ENCODE assay signal across 21 cellular contexts in the genomic region with DNA sequence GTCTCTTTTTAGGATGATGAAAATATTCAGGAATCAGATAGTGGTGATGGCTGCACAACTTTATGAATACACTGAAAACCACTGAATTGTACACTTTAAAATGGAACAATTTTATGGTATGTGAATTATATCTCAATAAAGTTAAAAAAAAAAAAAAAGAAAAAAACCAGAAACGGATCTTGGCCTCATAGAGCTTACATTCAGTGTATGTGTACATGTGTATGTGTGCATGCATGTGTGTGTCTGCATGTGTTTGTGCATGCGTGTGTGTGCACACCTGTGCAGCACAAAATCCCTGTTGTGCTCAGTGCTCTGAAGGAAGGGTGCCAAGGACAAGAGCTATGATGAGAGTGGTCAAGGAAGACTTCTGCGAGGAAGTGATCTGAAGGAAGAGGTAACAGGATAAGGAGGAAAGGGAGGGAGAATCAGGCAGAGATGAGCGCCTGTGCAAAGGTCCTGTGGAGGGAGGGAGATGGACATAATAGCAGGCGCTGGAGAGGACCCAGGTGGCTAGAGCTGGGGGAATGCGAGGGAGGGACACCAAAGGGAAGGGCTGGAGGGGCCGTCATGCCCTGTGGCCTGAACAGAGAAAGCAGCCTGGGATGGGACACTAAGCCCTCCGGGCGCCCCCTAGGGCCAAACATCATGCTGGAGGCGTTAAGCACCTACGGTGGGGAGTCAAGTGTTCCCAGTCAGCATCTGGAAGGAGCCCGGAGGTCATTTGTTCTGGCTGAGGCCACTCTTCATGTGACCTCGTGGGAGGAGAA. TPM values are rescaled to one million over a fixed set of nuclear protein-coding genes. Genes with fewer than 3 reads are reported as not detected.
DNase-seq lines count a peak whose midpoint lies in the region; ATAC-seq and TF ChIP-seq lines count a peak whose summit lies in the region.
"Had no signal": no experiment of that assay in that cellular context is flagged by ENCODE, and none has a peak within 500 bp of the region (broad histone marks: within the 10 kb centered on the region; RNA-seq: fewer than 3 reads in every experiment).

No MANE protein-coding gene starts in this region.

- CTCF ChIA-PET in A673 (lab: Charles Lee), result no interaction called here
- CTCF ChIA-PET in HEK293T (lab: Yijun Ruan, JAX), result interaction anchor here (0.5 to 1.6 kb wide), 3 partner anchors 26 to 33 kb away, joined by 3 to 4 read pairs (median 3); no protein-coding TSS in a partner anchor

- no peak overlapping the region for H3K27ac ChIP-seq in A673 (ENCODE audit: low read depth, low read length, poor library complexity, severe bottlenecking)
- peak overlapping the region; percentile 66 for H3K27ac ChIP-seq in angular gyrus (ENCODE audit: low read depth, low read length)
- H3K27ac ChIP-seq: BLaER1 treated with 17β-estradiol and CSF1 and Interleukin-3, amounts not matched to agents 10 nM and 100 nM; colonic mucosa; gastroesophageal sphincter; right atrium auricular region; tibial artery had no signal

- DNase-seq in A673 (ENCODE audit: low spot score) (no peak), HEK293T (ENCODE audit: extremely low spot score) (no peak), fibroblast of villous mesenchyme (ENCODE audit: low read depth) (no peak), GF-D8 (lab: John Stamatoyannopoulos, UW) (no peak)
- DNase-seq: activated CD4-positive, alpha-beta T cell treated with anti-CD3 and anti-CD28 coated beads, Interleukin-2, amount 10 ng/mL, durations not matched to agents 24 days and 14 days; activated naive CD4-positive, alpha-beta T cell treated with anti-CD3 and anti-CD28 coated beads for 36 hours; colonic mucosa; HCEC 1CT; left ventricle myocardium superior; NCI-H146; NCI-H2227 treated with DMSO at 0.1 percent for 48 hours; SW 1271; tibial artery had no signal

- TF ChIP-seq CTCF in A673 (conservative IDR thresholded peaks at IDR 0.05; ENCODE audit: low read depth, low read length) (0 out of 2 replicates have a peak, but pooled peaks have one; percentile 22), fibroblast of villous mesenchyme (IDR thresholded peaks at IDR 0.05; ENCODE audit: insufficient read depth, low read depth, low read length) (peak; percentile 20)

- no peaks in the 10 kb centered on the region for H3K4me1 ChIP-seq in A673 (ENCODE audit: insufficient read depth, low read length, poor library complexity, severe bottlenecking)
- H3K4me1 ChIP-seq: colonic mucosa, tibial artery had no signal

- intact Hi-C loops in A673 (cut with micrococcal nuclease; ENCODE audit: unreplicated experiment), result no loop called here

- ATAC-seq in HG03025 (IDR thresholded peaks at IDR 0.05; ENCODE audit: low FRiP score, unreplicated experiment) (no peak), GM19455 (IDR thresholded peaks at IDR 0.05; ENCODE audit: unreplicated experiment) (no peak), HG02885 (IDR thresholded peaks at IDR 0.05; ENCODE audit: poor library complexity, unreplicated experiment) (no peak)
- ATAC-seq: gastroesophageal sphincter had no signal

- BruUV-seq in A673 (replicated peaks; lab: Mats Ljungman, UMichigan), result no TSS peak

- H3K4me3 ChIP-seq in A673 (ENCODE audit: low read depth, low read length, poor library complexity, severe bottlenecking), result no peak overlapping the region
- H3K4me3 ChIP-seq in fibroblast of villous mesenchyme (ENCODE audit: low read depth, low read length), result no peak overlapping the region
- H3K4me3 ChIP-seq: BLaER1 treated with 17β-estradiol and CSF1 and Interleukin-3, amounts not matched to agents 10 nM and 100 nM; colonic mucosa; gastroesophageal sphincter; right atrium auricular region; tibial artery had no signal

- POLR2A ChIA-PET in A673 (lab: Charles Lee; ENCODE audit: low non-redundant PET), result no interaction called here
- POLR2A ChIA-PET in HEK293T (lab: Yijun Ruan, JAX), result interaction anchor here (0.5 kb wide), 1 partner anchor 364 kb away, joined by 3 read pairs; no protein-coding TSS in a partner anchor

- H3K36me3 ChIP-seq in A673 (ENCODE audit: insufficient read depth, low read length, poor library complexity, severe bottlenecking), result no peaks in the 10 kb centered on the region
- H3K36me3 ChIP-seq: BLaER1 treated with 17β-estradiol and CSF1 and Interleukin-3, amounts not matched to agents 10 nM and 100 nM; colonic mucosa; gastroesophageal sphincter; right atrium auricular region; tibial artery had no signal

- H3K9me3 ChIP-seq in A673 (ENCODE audit: low read depth, low read length, poor library complexity, severe bottlenecking), result no peaks in the 10 kb centered on the region
- H3K9me3 ChIP-seq: colonic mucosa, right atrium auricular region, tibial artery had no signal

- no peaks in the 10 kb centered on the region for H3K27me3 ChIP-seq in A673 (replicated peaks; ENCODE audit: insufficient read depth, low read depth, low read length, poor library complexity)
- H3K27me3 ChIP-seq: BLaER1 treated with 17β-estradiol and CSF1 and Interleukin-3, amounts not matched to agents 10 nM and 100 nM; colonic mucosa; right atrium auricular region had no signal

TF ChIP-seq in HEK293T, 16 proteins besides CTCF, POLR2A, EP300 and RAD21:
- TF ChIP-seq SUZ12 (IDR thresholded peaks at IDR 0.05) (no peak), ZNF384 (IDR thresholded peaks at IDR 0.05) (peak; percentile 96)

RNA-seq across cellular contexts. Expression of gene NKAIN1, which starts 25.2 kb away (rescaled TPM):
- total RNA-seq in A673 (2021) (1.4 and 5.4 TPM in 2 replicates), fibroblast of villous mesenchyme (not detected in 2 replicates)
- total RNA-seq: activated CD4-positive, alpha-beta T cell treated with anti-CD3 and anti-CD28 coated beads, Interleukin-2, amount 10 ng/mL, durations not matched to agents 24 days and 14 days; activated naive CD4-positive, alpha-beta T cell treated with anti-CD3 and anti-CD28 coated beads for 36 hours; gastroesophageal sphincter; left ventricle myocardium superior; omental fat pad; right atrium auricular region had no signal
